ENCODE assay signal across 26 cellular contexts in genomic region chr15:38459480-38459879, GRCh38.
"Had no signal": no experiment of that assay in that cellular context is flagged by ENCODE, and none has a peak within 500 bp of the region (broad histone marks: within the 10 kb centered on the region; RNA-seq: fewer than 3 reads in every experiment).

No MANE protein-coding gene starts in this region.

- H3K36me3 ChIP-seq: Peyer's patch, SJSA1 had no signal

- H3K4me3 Mint-ChIP-seq: activated CD8-positive, alpha-beta T cell treated with anti-CD3 and anti-CD28 coated beads, Interleukin-2, amount 10 ng/mL, durations not matched to agents 7 days and 5 days had no signal

- H3K4me3 ChIP-seq: Peyer's patch, SJSA1 had no signal

- H3K27ac ChIP-seq: KMS-11, Peyer's patch, RWPE1, SJSA1, WERI-Rb-1 had no signal

- H3K9me3 ChIP-seq: Peyer's patch, SJSA1 had no signal

- H3K9me3 Mint-ChIP-seq: brain had no signal

- DNase-seq: activated CD4-positive, alpha-beta T cell treated with anti-CD3 and anti-CD28 coated beads for 4 hours; activated CD8-positive, alpha-beta T cell treated with anti-CD3 and anti-CD28 coated beads, Interleukin-2, amount 10 ng/mL, durations not matched to agents 7 days and 5 days; activated effector memory CD4-positive, alpha-beta T cell treated with Interleukin-2 at 50 U/mL for 16 hours; activated naive CD4-positive, alpha-beta T cell; activated T-cell treated with anti-CD3 and anti-CD28 coated beads, Interleukin-2, amount 50 U/mL, for 48 hours; amygdala; MM.1S; NCI-H1105; NCI-H1436; NCI-H1694 treated with DMSO at 0.1 percent for 48 hours; NCI-H2029 treated with DMSO at 0.1 percent for 48 hours; NCI-H345; NCI-H510A treated with DMSO at 0.1 percent for 48 hours; NCI-H69; NK-92 treated with Interleukin-12 subunit alpha and Interleukin-12 subunit beta, amount 100 ng/mL, for 24 hours; Peyer's patch; SHP77; SW 1271; T1000; WERI-Rb-1 had no signal

- H3K9ac ChIP-seq: KMS-11 had no signal

- H3K27me3 ChIP-seq: Peyer's patch, SJSA1 had no signal

- H3K4me2 ChIP-seq: KMS-11 had no signal

- ATAC-seq: activated CD8-positive, alpha-beta T cell treated with anti-CD3 and anti-CD28 coated beads, Interleukin-2, amount 10 ng/mL, durations not matched to agents 7 days and 5 days; SK-N-SH treated with all-trans-retinoic acid at 6 μM for 48 hours had no signal

- H3K27me3 Mint-ChIP-seq: activated naive CD8-positive, alpha-beta T cell had no signal

- H3K36me3 Mint-ChIP-seq: activated naive CD8-positive, alpha-beta T cell had no signal

- H3K27ac Mint-ChIP-seq: activated CD8-positive, alpha-beta T cell treated with anti-CD3 and anti-CD28 coated beads, Interleukin-2, amount 10 ng/mL, durations not matched to agents 7 days and 5 days; activated naive CD8-positive, alpha-beta T cell; brain had no signal
